ENCODE assay signal across 1 cellular context in the genomic region with DNA sequence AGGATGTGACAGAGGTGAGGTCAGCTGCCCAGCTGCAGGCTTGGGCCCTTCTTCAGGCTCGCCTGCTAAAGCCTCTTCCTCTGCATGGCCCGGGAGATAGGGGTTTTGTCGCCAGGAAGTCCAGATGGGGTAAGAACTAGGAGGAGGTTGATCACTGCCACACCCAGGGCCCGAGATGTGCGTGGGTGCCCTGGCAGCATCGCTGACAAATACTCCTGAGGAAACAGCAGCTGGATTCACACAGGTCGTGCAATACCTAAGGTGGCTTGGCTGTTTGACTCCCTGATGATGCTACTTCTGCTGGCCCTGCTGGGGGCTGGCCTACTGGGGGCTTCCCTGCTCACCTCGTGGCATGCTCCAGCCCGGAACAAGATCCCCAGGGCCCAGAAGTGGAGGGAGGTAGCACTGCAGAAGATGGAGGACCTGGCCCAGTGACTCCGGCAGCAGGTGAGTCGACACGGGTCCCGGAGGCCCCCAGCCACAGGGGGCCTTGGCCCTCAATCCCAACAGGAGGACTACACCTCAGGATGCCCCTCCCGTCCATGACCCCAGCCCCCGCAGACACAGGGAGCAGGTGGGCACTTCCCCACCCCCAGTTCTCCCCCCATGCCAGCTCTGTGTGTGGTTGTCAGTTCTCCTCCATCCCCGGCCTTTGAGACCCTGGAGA.
TF ChIP-seq lines count a peak whose summit lies in the region.

No MANE protein-coding gene starts in this region.

TF ChIP-seq in H1, 55 proteins besides CTCF, POLR2A, EP300 and RAD21:
- TF ChIP-seq PHF8 (conservative IDR thresholded peaks at IDR 0.05; ENCODE audit: low read depth, low read length) (no peak), KDM1A (IDR thresholded peaks at IDR 0.05; ENCODE audit: borderline replicate concordance, low read length) (no peak), SP2 (IDR thresholded peaks at IDR 0.05; ENCODE audit: low read length) (no peak), SUZ12 (IDR thresholded peaks at IDR 0.05; ENCODE audit: low read length) (no peak), JUN (IDR thresholded peaks at IDR 0.05; ENCODE audit: low read depth, low read length) (no peak), POU5F1 (IDR thresholded peaks at IDR 0.05; ENCODE audit: low read depth, low read length) (no peak), CEBPB (IDR thresholded peaks at IDR 0.05; ENCODE audit: low read depth, low read length) (no peak), RFX5 (IDR thresholded peaks at IDR 0.05; ENCODE audit: borderline replicate concordance, low read depth, low read length) (no peak), KDM5A (IDR thresholded peaks at IDR 0.05; ENCODE audit: low read length) (no peak), KDM4A (IDR thresholded peaks at IDR 0.05; ENCODE audit: low read depth, low read length, severe bottlenecking) (no peak), RNF2 (IDR thresholded peaks at IDR 0.05; ENCODE audit: borderline replicate concordance, low read depth, low read length, missing control alignments, poor library complexity, severe bottlenecking) (no peak), FOSL1 (IDR thresholded peaks at IDR 0.05; ENCODE audit: insufficient read depth, low read depth, low read length) (no peak), GABPA (IDR thresholded peaks at IDR 0.05; ENCODE audit: borderline replicate concordance, insufficient read depth, low read length) (no peak), CHD2 (IDR thresholded peaks at IDR 0.05; ENCODE audit: low read length) (no peak), CTBP2 (IDR thresholded peaks at IDR 0.05; ENCODE audit: borderline replicate concordance, insufficient read depth, insufficient read length, low read length) (no peak), BCL11A (IDR thresholded peaks at IDR 0.05; ENCODE audit: low read depth in 2 of 2, low read length in 2 of 2) (no peak)
- TF ChIP-seq, protein P1, sequence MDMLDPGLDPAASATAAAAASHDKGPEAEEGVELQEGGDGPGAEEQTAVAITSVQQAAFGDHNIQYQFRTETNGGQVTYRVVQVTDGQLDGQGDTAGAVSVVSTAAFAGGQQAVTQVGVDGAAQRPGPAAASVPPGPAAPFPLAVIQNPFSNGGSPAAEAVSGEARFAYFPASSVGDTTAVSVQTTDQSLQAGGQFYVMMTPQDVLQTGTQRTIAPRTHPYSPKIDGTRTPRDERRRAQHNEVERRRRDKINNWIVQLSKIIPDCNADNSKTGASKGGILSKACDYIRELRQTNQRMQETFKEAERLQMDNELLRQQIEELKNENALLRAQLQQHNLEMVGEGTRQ (IDR thresholded peaks at IDR 0.05; ENCODE audit: low read length): no peak
- TF ChIP-seq, protein P2, sequence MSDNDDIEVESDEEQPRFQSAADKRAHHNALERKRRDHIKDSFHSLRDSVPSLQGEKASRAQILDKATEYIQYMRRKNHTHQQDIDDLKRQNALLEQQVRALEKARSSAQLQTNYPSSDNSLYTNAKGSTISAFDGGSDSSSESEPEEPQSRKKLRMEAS (IDR thresholded peaks at IDR 0.05): no peak
- TF ChIP-seq, protein P3, sequence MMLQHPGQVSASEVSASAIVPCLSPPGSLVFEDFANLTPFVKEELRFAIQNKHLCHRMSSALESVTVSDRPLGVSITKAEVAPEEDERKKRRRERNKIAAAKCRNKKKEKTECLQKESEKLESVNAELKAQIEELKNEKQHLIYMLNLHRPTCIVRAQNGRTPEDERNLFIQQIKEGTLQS (IDR thresholded peaks at IDR 0.05; ENCODE audit: insufficient read depth, low read depth, low read length): no peak
